In genomic region chr1:228414511-228415211, GRCh38 we compare ENCODE assay signal across 20 cellular contexts. TPM values are rescaled to one million over a fixed set of nuclear protein-coding genes. Genes with fewer than 3 reads are reported as not detected.
"Had no signal": no experiment of that assay in that cellular context is flagged by ENCODE, and none has a peak within 500 bp of the region (broad histone marks: within the 10 kb centered on the region; RNA-seq: fewer than 3 reads in every experiment).

No MANE protein-coding gene starts in this region.

- H3K27ac ChIP-seq: gastrocnemius medialis, heart left ventricle, lower lobe of right lung, right atrium auricular region, thoracic aorta had no signal

- H3K27ac Mint-ChIP-seq: activated B cell treated with CpG ODN at 0.5 μM for 24 hours; activated CD4-positive, alpha-beta T cell treated with anti-CD3 and anti-CD28 coated beads, Interleukin-2, amount 10 ng/mL, durations not matched to agents 24 days and 14 days; activated naive CD8-positive, alpha-beta T cell; activated T-cell treated with anti-CD3 and anti-CD28 coated beads, Interleukin-2, amount 50 U/mL, for 72 hours; progenitor cell of endocrine pancreas; stimulated activated naive CD8-positive, alpha-beta T cell treated with anti-CD3 and anti-CD28 coated beads, Interleukin-15, amount 100 ng/mL, for 72 hours had no signal

- H3K36me3 Mint-ChIP-seq: activated naive CD8-positive, alpha-beta T cell; brain had no signal

- H3K36me3 ChIP-seq: gastrocnemius medialis, right atrium auricular region, thoracic aorta had no signal

- H3K9me3 Mint-ChIP-seq: activated B cell treated with CpG ODN at 0.5 μM for 24 hours; activated CD4-positive, alpha-beta T cell treated with anti-CD3 and anti-CD28 coated beads, Interleukin-2, amount 10 ng/mL, durations not matched to agents 24 days and 14 days; activated T-cell treated with anti-CD3 and anti-CD28 coated beads, Interleukin-2, amount 50 U/mL, for 72 hours; stimulated activated naive CD8-positive, alpha-beta T cell treated with anti-CD3 and anti-CD28 coated beads, Interleukin-15, amount 100 ng/mL, for 72 hours had no signal

- ATAC-seq: activated CD8-positive, alpha-beta T cell treated with anti-CD3 and anti-CD28 coated beads, Interleukin-2, amount 10 ng/mL, durations not matched to agents 7 days and 5 days; activated T-cell treated with anti-CD3 and anti-CD28 coated beads, Interleukin-2, amount 50 U/mL, for 72 hours; gastrocnemius medialis; left colon; lower lobe of right lung; stimulated activated naive CD8-positive, alpha-beta T cell treated with anti-CD3 and anti-CD28 coated beads, Interleukin-15, amount 100 ng/mL, for 72 hours had no signal

- H3K4me3 ChIP-seq: gastrocnemius medialis, heart left ventricle, lower lobe of right lung, right atrium auricular region, thoracic aorta had no signal

- DNase-seq: activated B cell treated with CpG ODN at 0.5 μM for 24 hours; activated CD4-positive, alpha-beta T cell treated with anti-CD3 and anti-CD28 coated beads, Interleukin-2, amount 10 ng/mL, durations not matched to agents 24 days and 14 days; activated CD8-positive, alpha-beta memory T cell treated with anti-CD3 and anti-CD28 coated beads, Interleukin-2, amount 50 U/mL, for 48 hours; activated CD8-positive, alpha-beta T cell treated with anti-CD3 and anti-CD28 coated beads, Interleukin-2, amount 10 ng/mL, durations not matched to agents 7 days and 5 days; activated gamma-delta T cell treated with Interleukin-2 at 50 U/mL for 16 hours; activated T-cell treated with anti-CD3 and anti-CD28 coated beads, Interleukin-2, amount 50 U/mL, for 72 hours; amniotic stem cell; dermis blood vessel endothelial cell; gastrocnemius medialis; heart left ventricle; left colon; lower lobe of right lung; small intestine; stimulated activated naive CD8-positive, alpha-beta T cell treated with anti-CD3 and anti-CD28 coated beads, Interleukin-15, amount 100 ng/mL, for 72 hours; SW 1271 had no signal

- FAIRE-seq: small intestine had no signal

- H3K4me3 Mint-ChIP-seq: activated B cell treated with CpG ODN at 0.5 μM for 24 hours had no signal

- H3K9me3 ChIP-seq: gastrocnemius medialis, heart left ventricle, lower lobe of right lung, right atrium auricular region, thoracic aorta had no signal

RNA-seq across cellular contexts. Expression of gene TRIM17, which starts 2.0 kb away (rescaled TPM):
- total RNA-seq: activated B cell treated with CpG ODN at 0.5 μM for 24 hours, dermis blood vessel endothelial cell, gastrocnemius medialis, right atrium auricular region had no signal
